10 cellular contexts compared by ENCODE assay signal in the genomic region with DNA sequence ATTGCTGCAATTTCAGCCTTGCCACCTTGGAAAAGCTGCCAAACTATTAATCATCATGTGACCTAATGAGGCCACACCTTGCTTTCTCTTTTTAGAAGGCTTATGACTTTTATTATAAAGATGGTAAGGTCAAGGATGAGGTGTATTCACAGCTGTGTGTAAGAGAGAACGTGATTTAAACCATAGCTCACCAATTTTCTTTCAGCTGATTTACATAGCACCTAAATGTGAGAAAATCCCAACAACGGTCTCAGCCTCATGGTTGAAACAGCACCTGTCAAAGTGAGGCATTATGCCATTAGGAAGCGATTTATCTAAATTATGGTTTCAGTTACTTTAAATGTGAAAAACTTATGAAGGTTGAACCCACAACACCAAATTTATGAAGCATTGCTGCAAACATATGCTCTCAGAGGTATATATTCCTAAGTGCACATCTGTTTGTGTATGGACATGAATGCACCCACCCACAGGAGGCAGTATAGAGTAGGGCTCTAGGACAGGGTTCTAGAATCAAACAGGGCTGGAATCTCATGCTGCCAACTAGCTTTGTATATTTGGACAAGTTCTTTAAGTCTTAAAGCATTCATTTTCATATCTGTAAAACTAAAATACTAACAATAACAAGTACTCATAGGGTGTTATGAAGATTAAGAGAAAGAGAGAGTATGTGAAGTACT. TPM values are rescaled to one million over a fixed set of nuclear protein-coding genes. Genes with fewer than 3 reads are reported as not detected.
DNase-seq lines count a peak whose midpoint lies in the region; TF ChIP-seq lines count a peak whose summit lies in the region.
"Had no signal": no experiment of that assay in that cellular context is flagged by ENCODE, and none has a peak within 500 bp of the region (broad histone marks: within the 10 kb centered on the region; RNA-seq: fewer than 3 reads in every experiment).

No MANE protein-coding gene starts in this region.

- H3K27me3 ChIP-seq in HL-60 (ENCODE audit: insufficient read depth, poor library complexity, severe bottlenecking), result no peaks in the 10 kb centered on the region
- H3K27me3 ChIP-seq in stomach, result no peaks in the 10 kb centered on the region

- intact Hi-C loops in stomach (cut with DNase I; ENCODE audit: low total_unique reads), result no loop called here

- DNase-seq in HL-60 (ENCODE audit: low read depth in 1 of 2, low spot score in 1 of 2) (peak; percentile 15 to 26), dermis blood vessel endothelial cell (peak; percentile 22), NCI-H1436 treated with DMSO at 0.1 percent for 48 hours (lab: John Stamatoyannopoulos, UW) (no peak), COR-L47 (lab: John Stamatoyannopoulos, UW) (no peak), stomach (no peak), EL (no peak)
- DNase-seq: activated naive CD4-positive, alpha-beta T cell treated with anti-CD3 and anti-CD28 coated beads, Interleukin-2, amount 50 U/mL, for 16 hours; NCI-H1436 had no signal

- TF ChIP-seq CTCF in 22Rv1 (IDR thresholded peaks at IDR 0.05), result peak; percentile 70
- peak; percentile 64 for TF ChIP-seq CTCF in GM12872 (IDR thresholded peaks at IDR 0.05; ENCODE audit: insufficient read depth, low read depth, low read length)
- no peak for TF ChIP-seq CTCF in HL-60 (IDR thresholded peaks at IDR 0.05; ENCODE audit: insufficient read depth, low read length)
- no peak for TF ChIP-seq CTCF in stomach (IDR thresholded peaks at IDR 0.05)

- H3K4me1 ChIP-seq in stomach, result peaks cover 0 to 13% (median 7%) of the 10 kb centered on the region in 4 donors

- H3K4me3 ChIP-seq in HL-60 (replicated peaks; ENCODE audit: insufficient read depth, low read length), result no peak overlapping the region
- no peak overlapping the region for H3K4me3 ChIP-seq in stomach

- no peak for TF ChIP-seq EP300 in stomach (IDR thresholded peaks at IDR 0.05)

- H3K27ac ChIP-seq in 22Rv1 (no peak overlapping the region), HL-60 (replicated peaks) (no peak overlapping the region), stomach (no peak overlapping the region)

- H3K36me3 ChIP-seq in stomach, result peaks cover 4 to 74% (median 53%) of the 10 kb centered on the region in 4 donors

- TF ChIP-seq POLR2A in stomach (IDR thresholded peaks at IDR 0.05), result no peak

- 71 to 85% (median 75%) methylated on average over 3 of the region's 3 CpGs for WGBS in stomach, 5 donors

- no peaks in the 10 kb centered on the region for H3K9me3 ChIP-seq in stomach

RNA-seq across cellular contexts. Expression of gene ANXA3, which starts 40.7 kb away (rescaled TPM):
- total RNA-seq in dermis blood vessel endothelial cell (60.6 and 67.4 TPM in 2 replicates), stomach (100 to 1,000 TPM in 4 of 5 donors, 10 to 100 TPM in 1; 26.1 to 235 (median 156) TPM)
- polyA plus RNA-seq in stomach, result 100 to 1,000 TPM in 2 of 3 donors, 10 to 100 TPM in 1; 90.0 to 184 (median 145) TPM

Comparison
In these comparisons a context has a peak if more than half of its experiments do, and no peak if none do; other contexts are left out.
1. CTCF ChIP-seq: peak in 22Rv1 (single experiment) and GM12872 (single experiment); none in HL-60 (single experiment) and stomach (0 of 7).
2. DNase-seq: peak in HL-60 (2 of 2) and dermis blood vessel endothelial cell (single experiment); none in NCI-H1436 treated with DMSO at 0.1 percent for 48 hours (single experiment), COR-L47 (single experiment), stomach (single experiment) and EL (single experiment).